Comparison of ENCODE assay signal across 6 cellular contexts in the genomic region with DNA sequence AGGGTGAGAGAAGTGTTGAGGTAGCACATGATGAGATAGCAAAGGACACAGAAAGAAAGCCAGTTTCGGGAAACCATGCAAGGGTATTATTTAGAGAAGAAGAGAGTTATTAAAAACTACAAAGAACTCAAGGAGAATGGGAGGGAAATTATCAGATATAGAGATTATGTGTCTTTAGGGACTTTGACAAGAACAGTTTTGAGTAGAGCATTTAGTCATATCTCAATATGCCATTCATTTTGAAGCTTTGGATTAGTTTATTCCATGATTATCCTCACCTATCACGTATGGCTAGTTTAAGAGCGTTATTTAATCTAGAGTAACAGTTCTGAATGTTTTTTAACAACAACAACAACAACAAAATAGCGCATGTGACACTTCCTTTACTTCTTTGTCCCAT.
"Had no signal": no experiment of that assay in that cellular context is flagged by ENCODE, and none has a peak within 500 bp of the region (broad histone marks: within the 10 kb centered on the region; RNA-seq: fewer than 3 reads in every experiment).

No MANE protein-coding gene starts in this region.

- H3K27ac ChIP-seq: HL-60 had no signal

- H3K9me3 Mint-ChIP-seq: IgD-negative memory B cell had no signal

- H3K4me1 Mint-ChIP-seq: IgD-negative memory B cell had no signal

- H3K27ac Mint-ChIP-seq: IgD-negative memory B cell had no signal

- H3K4me3 Mint-ChIP-seq: IgD-negative memory B cell had no signal

- H3K27me3 Mint-ChIP-seq: IgD-negative memory B cell had no signal

- DNase-seq: IMR-90, KBM-7 had no signal

- ATAC-seq: HepG2, K562 had no signal

- H3K4me3 ChIP-seq: K562 had no signal
